1 cellular context compared by ENCODE assay signal in the genomic region with DNA sequence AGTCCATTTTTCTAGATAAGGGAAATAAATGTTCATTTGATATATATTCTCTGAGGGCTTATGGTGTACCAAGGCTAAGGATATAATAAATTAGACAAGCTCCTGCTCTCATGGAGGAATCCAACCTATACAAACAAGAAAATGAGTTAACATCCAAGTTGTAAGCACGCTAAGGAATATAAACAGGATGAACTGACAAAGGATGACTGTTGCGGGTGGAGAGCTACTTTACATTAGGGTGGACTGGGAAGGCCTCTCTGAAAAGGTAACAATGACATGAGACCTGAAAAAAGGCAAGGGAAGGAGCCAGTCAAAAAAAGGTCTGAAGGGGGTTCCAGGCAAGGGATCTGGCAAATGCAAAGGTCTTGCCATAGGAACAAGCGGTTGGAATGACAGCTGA.
TF ChIP-seq lines count a peak whose summit lies in the region.

No MANE protein-coding gene starts in this region.

TF ChIP-seq in HEK293T, 16 proteins besides CTCF, POLR2A, EP300 and RAD21:
- TF ChIP-seq, protein P1, sequence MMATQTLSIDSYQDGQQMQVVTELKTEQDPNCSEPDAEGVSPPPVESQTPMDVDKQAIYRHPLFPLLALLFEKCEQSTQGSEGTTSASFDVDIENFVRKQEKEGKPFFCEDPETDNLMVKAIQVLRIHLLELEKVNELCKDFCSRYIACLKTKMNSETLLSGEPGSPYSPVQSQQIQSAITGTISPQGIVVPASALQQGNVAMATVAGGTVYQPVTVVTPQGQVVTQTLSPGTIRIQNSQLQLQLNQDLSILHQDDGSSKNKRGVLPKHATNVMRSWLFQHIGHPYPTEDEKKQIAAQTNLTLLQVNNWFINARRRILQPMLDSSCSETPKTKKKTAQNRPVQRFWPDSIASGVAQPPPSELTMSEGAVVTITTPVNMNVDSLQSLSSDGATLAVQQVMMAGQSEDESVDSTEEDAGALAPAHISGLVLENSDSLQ (IDR thresholded peaks at IDR 0.05), result no peak
- TF ChIP-seq TARDBP (IDR thresholded peaks at IDR 0.05), result no peak
- no peak for TF ChIP-seq HDGF (IDR thresholded peaks at IDR 0.05; ENCODE audit: borderline replicate concordance)
- TF ChIP-seq LEF1 (IDR thresholded peaks at IDR 0.05; ENCODE audit: borderline replicate concordance), result no peak
- no peak for TF ChIP-seq SUZ12 (IDR thresholded peaks at IDR 0.05)
- TF ChIP-seq NFRKB (IDR thresholded peaks at IDR 0.05), result no peak
- TF ChIP-seq ARNT (IDR thresholded peaks at IDR 0.05), result no peak
- TF ChIP-seq ELF4 (IDR thresholded peaks at IDR 0.05), result no peak
- TF ChIP-seq FOXA1 (IDR thresholded peaks at IDR 0.05), result no peak
- no peak for TF ChIP-seq L3MBTL2 (conservative IDR thresholded peaks at IDR 0.05)
- no peak for TF ChIP-seq SP1 (IDR thresholded peaks at IDR 0.05)
- no peak for TF ChIP-seq ZNF384 (IDR thresholded peaks at IDR 0.05)
- TF ChIP-seq FOXK2 (IDR thresholded peaks at IDR 0.05), result no peak
